In genomic region chr2:217950401-217950871, GRCh38 we compare ENCODE assay signal across 2 cellular contexts.
TF ChIP-seq lines count a peak whose summit lies in the region.

No MANE protein-coding gene starts in this region.

TF ChIP-seq in A549, 52 proteins besides CTCF, POLR2A, EP300 and RAD21:
- no peak for TF ChIP-seq BHLHE40 (IDR thresholded peaks at IDR 0.05; ENCODE audit: low read depth, low read length)
- no peak for TF ChIP-seq ZC3H11A (IDR thresholded peaks at IDR 0.05)
- no peak for TF ChIP-seq REST (IDR thresholded peaks at IDR 0.05)
- TF ChIP-seq NFE2L2 (conservative IDR thresholded peaks at IDR 0.05; ENCODE audit: low read length): no peak
- no peak for TF ChIP-seq HOXB5 (CRISPR knock-in tag; IDR thresholded peaks at IDR 0.05)
- TF ChIP-seq GATA3 (IDR thresholded peaks at IDR 0.05; ENCODE audit: borderline replicate concordance): no peak

TF ChIP-seq in liver, 16 proteins besides CTCF, POLR2A, EP300 and RAD21:
- no peak for TF ChIP-seq GABPA (IDR thresholded peaks at IDR 0.05 in 1 of 2, conservative IDR thresholded peaks at IDR 0.05 in 1 of 2)
- TF ChIP-seq REST (IDR thresholded peaks at IDR 0.05): peak; percentile 49
- TF ChIP-seq FOXA2 (IDR thresholded peaks at IDR 0.05): no peak
- no peak for TF ChIP-seq NR2F2 (IDR thresholded peaks at IDR 0.05)
- no peak for TF ChIP-seq EGR1 (IDR thresholded peaks at IDR 0.05; ENCODE audit: low read depth in 2 of 2)
- TF ChIP-seq SP1 (IDR thresholded peaks at IDR 0.05): peak; percentile 62
- peak; percentile 75 for TF ChIP-seq MAX (IDR thresholded peaks at IDR 0.05)
- TF ChIP-seq TAF1 (conservative IDR thresholded peaks at IDR 0.05): no peak
- TF ChIP-seq ATF3 (IDR thresholded peaks at IDR 0.05): no peak
- TF ChIP-seq HNF4G (IDR thresholded peaks at IDR 0.05): no peak
- no peak for TF ChIP-seq YY1 (IDR thresholded peaks at IDR 0.05)
- no peak for TF ChIP-seq FOXA1 (IDR thresholded peaks at IDR 0.05)
- TF ChIP-seq HNF4A (conservative IDR thresholded peaks at IDR 0.05): peak; percentile 16 to 70
- TF ChIP-seq ZBTB33 (IDR thresholded peaks at IDR 0.05): no peak
- TF ChIP-seq JUND (IDR thresholded peaks at IDR 0.05): no peak
- peak; percentile 75 to 87 for TF ChIP-seq RXRA (IDR thresholded peaks at IDR 0.05)
TF ChIP-seq in liver: peak in this region for 5.
